ENCODE assay signal across 7 cellular contexts in the genomic region with DNA sequence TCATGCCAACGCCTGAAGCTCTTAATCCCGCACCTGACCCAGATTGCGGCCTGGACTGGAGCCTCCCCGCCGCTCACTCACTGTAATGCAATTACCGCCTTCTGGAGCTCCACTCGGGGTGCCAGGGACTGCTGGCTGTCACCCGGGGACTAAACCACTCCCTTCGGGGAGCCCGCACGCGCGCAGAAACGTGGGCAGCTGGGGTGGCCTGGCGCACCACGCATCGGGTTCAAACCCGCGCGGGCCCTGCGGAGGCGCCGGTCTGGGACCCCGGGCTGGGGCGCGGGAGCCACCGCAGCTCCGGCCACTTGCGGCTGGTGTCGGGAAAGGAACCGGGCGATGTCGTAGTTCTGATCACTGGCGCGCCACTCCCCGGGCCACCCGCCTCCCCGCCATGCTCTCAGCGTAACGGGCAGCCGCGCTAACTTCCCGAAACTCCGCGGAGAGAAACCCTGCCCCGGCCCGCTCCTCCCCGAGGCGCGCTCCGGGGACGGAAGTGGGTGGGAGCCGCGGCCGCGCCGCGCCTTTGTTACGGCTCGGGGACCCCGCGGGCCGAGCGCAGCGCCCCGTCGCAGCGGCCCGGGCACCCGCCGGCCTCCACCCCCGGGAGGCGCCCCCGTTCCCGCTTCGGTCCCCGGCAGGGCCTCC.
A peak's percentile ranks its signal among the peaks of the same experiment; 100 is the strongest.
DNase-seq lines count a peak whose midpoint lies in the region; ATAC-seq and TF ChIP-seq lines count a peak whose summit lies in the region.

No MANE protein-coding gene starts in this region.

- peaks cover 38% of the 10 kb centered on the region for H3K4me1 Mint-ChIP-seq in activated T-cell treated with anti-CD3 and anti-CD28 coated beads, Interleukin-2, amount 50 U/mL, for 4 hours (ENCODE audit: low read depth)
- H3K4me1 Mint-ChIP-seq in nephron = peaks cover 55% of the 10 kb centered on the region

- H3K9me3 Mint-ChIP-seq in activated T-cell treated with anti-CD3 and anti-CD28 coated beads, Interleukin-2, amount 50 U/mL, for 4 hours = no peaks in the 10 kb centered on the region
- H3K9me3 Mint-ChIP-seq in nephron = no peaks in the 10 kb centered on the region

- H3K4me1 ChIP-seq in testis = peaks cover 26% of the 10 kb centered on the region

- DNase-seq in NCI-H526 treated with DMSO at 0.1 percent for 48 hours (lab: John Stamatoyannopoulos, UW) = peak; percentile 2
- DNase-seq in activated T-cell treated with anti-CD3 and anti-CD28 coated beads, Interleukin-2, amount 50 U/mL, for 4 hours = peak; percentile 53
- peak; percentile 60 for DNase-seq in fibroblast of gingiva (ENCODE audit: low read depth)
- peak; percentile 64 for DNase-seq in testis

- no peak for TF ChIP-seq POLR2A in testis (IDR thresholded peaks at IDR 0.05)

- H3K27me3 Mint-ChIP-seq in activated T-cell treated with anti-CD3 and anti-CD28 coated beads, Interleukin-2, amount 50 U/mL, for 4 hours (ENCODE audit: low read depth) = peaks cover 4% of the 10 kb centered on the region
- H3K27me3 Mint-ChIP-seq in nephron (ENCODE audit: low read depth) = peaks cover 9% of the 10 kb centered on the region

- H3K27me3 ChIP-seq in testis = no peaks in the 10 kb centered on the region

- H3K36me3 Mint-ChIP-seq in activated T-cell treated with anti-CD3 and anti-CD28 coated beads, Interleukin-2, amount 50 U/mL, for 4 hours (ENCODE audit: insufficient read depth) = peaks cover 3% of the 10 kb centered on the region
- no peaks in the 10 kb centered on the region for H3K36me3 Mint-ChIP-seq in nephron (ENCODE audit: low read depth)

- H3K4me3 Mint-ChIP-seq in activated T-cell treated with anti-CD3 and anti-CD28 coated beads, Interleukin-2, amount 50 U/mL, for 4 hours = peak overlapping the region; percentile 79
- peak overlapping the region; percentile 86 to 95 (median 86) for H3K4me3 Mint-ChIP-seq in nephron

- H3K9me3 ChIP-seq in testis = no peaks in the 10 kb centered on the region

- peak overlapping the region; percentile 94 to 97 for H3K27ac ChIP-seq in testis

- 0 to 3% methylated on average over 6 to 33 of the region's 77 CpGs for WGBS in testis, 2 donors

- no peaks in the 10 kb centered on the region for H3K36me3 ChIP-seq in testis (ENCODE audit: low read depth, missing control alignments)

- intact Hi-C loops in testis (cut with DNase I; ENCODE audit: low total_unique reads) = no loop called here

- TF ChIP-seq CTCF in nephron (IDR thresholded peaks at IDR 0.05; ENCODE audit: unreplicated experiment in 3 of 3) (no peak), testis (IDR thresholded peaks at IDR 0.05) (no peak)

- peak overlapping the region; percentile 87 to 93 for H3K4me3 ChIP-seq in testis

- peak overlapping the region; percentile 71 to 93 (median 89) for H3K27ac Mint-ChIP-seq in nephron

- ATAC-seq in GM18508 (IDR thresholded peaks at IDR 0.05; ENCODE audit: insufficient read depth, unreplicated experiment) = peak; percentile 31
- peak; percentile 38 for ATAC-seq in HG02623 (IDR thresholded peaks at IDR 0.05; ENCODE audit: unreplicated experiment)
- ATAC-seq in activated T-cell treated with anti-CD3 and anti-CD28 coated beads, Interleukin-2, amount 50 U/mL, for 4 hours = peak; percentile 60 to 68

Comparison
In these comparisons a context has a peak if more than half of its experiments do, and no peak if none do; other contexts are left out.
1. Peak in every context shown above with its lines: DNase-seq, ATAC-seq, H3K4me3 ChIP-seq and H3K27ac ChIP-seq.
2. DNase-seq: peak in every context shown above with its lines; median percentile 64 in testis; 60 in fibroblast of gingiva; 53 in activated T-cell treated with anti-CD3 and anti-CD28 coated beads, Interleukin-2, amount 50 U/mL, for 4 hours; 2 in NCI-H526 treated with DMSO at 0.1 percent for 48 hours.